ENCODE assay signal across 10 cellular contexts in the genomic region with DNA sequence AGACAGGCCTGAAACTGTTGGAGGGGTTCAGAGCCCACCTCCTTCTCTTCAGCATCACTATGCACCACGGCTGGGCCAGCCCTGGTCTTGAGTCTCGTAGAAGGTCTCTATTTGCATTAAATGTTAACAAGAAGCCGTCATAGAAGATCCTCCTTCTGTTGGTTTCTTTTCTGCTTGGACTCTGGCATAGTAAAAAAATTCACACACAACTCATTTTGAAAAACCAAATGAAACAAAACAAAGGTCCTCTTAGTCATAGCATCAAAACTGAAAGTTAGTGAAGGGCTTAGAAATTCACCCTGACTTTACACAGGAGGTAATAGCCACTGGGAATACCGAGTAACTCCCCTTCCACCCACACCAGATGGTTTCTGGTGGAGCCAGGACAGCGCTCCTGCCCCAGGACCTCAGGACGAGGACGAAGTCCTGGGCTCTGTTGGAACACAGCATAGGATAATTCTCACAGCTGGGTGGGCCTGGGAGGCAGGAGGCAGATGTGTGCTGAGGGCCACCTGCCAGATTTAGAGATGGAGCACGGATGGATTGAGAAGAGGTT.
DNase-seq lines count a peak whose midpoint lies in the region; ATAC-seq, FAIRE-seq and TF ChIP-seq lines count a peak whose summit lies in the region.
"Had no signal": no experiment of that assay in that cellular context is flagged by ENCODE, and none has a peak within 500 bp of the region (broad histone marks: within the 10 kb centered on the region; RNA-seq: fewer than 3 reads in every experiment).

No MANE protein-coding gene starts in this region.

- no peaks in the 10 kb centered on the region for H3K27me3 Mint-ChIP-seq in CD8-positive, alpha-beta T cell (ENCODE audit: low read depth)
- H3K27me3 Mint-ChIP-seq in activated CD8-positive, alpha-beta T cell treated with anti-CD3 and anti-CD28 coated beads, Interleukin-2, amount 10 ng/mL, durations not matched to agents 7 days and 5 days (ENCODE audit: low read depth) = no peaks in the 10 kb centered on the region

- no peak for TF ChIP-seq CTCF in CD8-positive, alpha-beta T cell (IDR thresholded peaks at IDR 0.05)

- H3K4me3 Mint-ChIP-seq in CD8-positive, alpha-beta T cell = no peak overlapping the region
- peak overlapping the region; percentile 0 for H3K4me3 Mint-ChIP-seq in activated CD8-positive, alpha-beta T cell treated with anti-CD3 and anti-CD28 coated beads, Interleukin-2, amount 10 ng/mL, durations not matched to agents 7 days and 5 days

- peak overlapping the region; percentile 35 for H3K27ac Mint-ChIP-seq in CD8-positive, alpha-beta T cell
- peak overlapping the region; percentile 92 for H3K27ac Mint-ChIP-seq in activated CD8-positive, alpha-beta T cell treated with anti-CD3 and anti-CD28 coated beads, Interleukin-2, amount 10 ng/mL, durations not matched to agents 7 days and 5 days

- no peak overlapping the region for H3K27ac ChIP-seq in CD8-positive, alpha-beta T cell (ENCODE audit: low read depth, low read length)
- H3K27ac ChIP-seq: parathyroid adenoma had no signal

- intact Hi-C loops in CD8-positive, alpha-beta T cell (cut with DNase I, micrococcal nuclease) = no loop called here

- CTCF ChIA-PET in CD8-positive, alpha-beta T cell (lab: Charles Lee) = no interaction called here
- CTCF ChIA-PET in activated CD8-positive, alpha-beta T cell treated with anti-CD3 and anti-CD28 coated beads, Interleukin-2, amount 10 ng/mL, durations not matched to agents 7 days and 5 days (lab: Charles Lee) = no interaction called here

- H3K4me1 Mint-ChIP-seq in CD8-positive, alpha-beta T cell (ENCODE audit: low read depth) = peaks cover 19% of the 10 kb centered on the region
- peaks cover 43% of the 10 kb centered on the region for H3K4me1 Mint-ChIP-seq in activated CD8-positive, alpha-beta T cell treated with anti-CD3 and anti-CD28 coated beads, Interleukin-2, amount 10 ng/mL, durations not matched to agents 7 days and 5 days (ENCODE audit: low read depth)

- no peaks in the 10 kb centered on the region for H3K9me3 Mint-ChIP-seq in CD8-positive, alpha-beta T cell
- no peaks in the 10 kb centered on the region for H3K9me3 Mint-ChIP-seq in activated CD8-positive, alpha-beta T cell treated with anti-CD3 and anti-CD28 coated beads, Interleukin-2, amount 10 ng/mL, durations not matched to agents 7 days and 5 days (ENCODE audit: insufficient read depth)

- no peak for DNase-seq in CD8-positive, alpha-beta T cell
- DNase-seq in GM19239 (ENCODE audit: insufficient read length, low spot score) = peak; percentile 52
- DNase-seq in activated CD8-positive, alpha-beta T cell treated with anti-CD3 and anti-CD28 coated beads, Interleukin-2, amount 10 ng/mL, durations not matched to agents 7 days and 5 days = no peak
- no peak for DNase-seq in 8988T
- DNase-seq in SIG-M5 treated with dmso at 0.1 percent for 504 hours (lab: John Stamatoyannopoulos, UW; ENCODE audit: unreplicated experiment) = no peak
- DNase-seq in SHP77 (lab: John Stamatoyannopoulos, UW) = no peak
- DNase-seq in T-helper 9 cell = no peak
- DNase-seq: glutamatergic neuron had no signal

- FAIRE-seq in GM19239 (lab: Jason Lieb, UNC) = peak; percentile 95

- H3K36me3 ChIP-seq in CD8-positive, alpha-beta T cell (ENCODE audit: insufficient read depth, low read length) = no peaks in the 10 kb centered on the region

- no peaks in the 10 kb centered on the region for H3K9me3 ChIP-seq in CD8-positive, alpha-beta T cell (ENCODE audit: low read length)

- no peaks in the 10 kb centered on the region for H3K36me3 Mint-ChIP-seq in CD8-positive, alpha-beta T cell
- peaks cover 3% of the 10 kb centered on the region for H3K36me3 Mint-ChIP-seq in activated CD8-positive, alpha-beta T cell treated with anti-CD3 and anti-CD28 coated beads, Interleukin-2, amount 10 ng/mL, durations not matched to agents 7 days and 5 days (ENCODE audit: low read depth)

- H3K4me3 ChIP-seq in CD8-positive, alpha-beta T cell (ENCODE audit: low read depth, low read length) = no peak overlapping the region

- POLR2A ChIA-PET in CD8-positive, alpha-beta T cell (lab: Charles Lee) = no interaction called here
- POLR2A ChIA-PET in activated CD8-positive, alpha-beta T cell treated with anti-CD3 and anti-CD28 coated beads, Interleukin-2, amount 10 ng/mL, durations not matched to agents 7 days and 5 days (lab: Charles Lee) = no interaction called here

- no peaks in the 10 kb centered on the region for H3K27me3 ChIP-seq in CD8-positive, alpha-beta T cell (ENCODE audit: insufficient read depth, low read length)

- ATAC-seq in CD8-positive, alpha-beta T cell = no peak
- peak; percentile 87 for ATAC-seq in HG02973 (IDR thresholded peaks at IDR 0.05; ENCODE audit: unreplicated experiment)
- peak; percentile 45 for ATAC-seq in activated CD8-positive, alpha-beta T cell treated with anti-CD3 and anti-CD28 coated beads, Interleukin-2, amount 10 ng/mL, durations not matched to agents 7 days and 5 days

- H3K4me1 ChIP-seq in CD8-positive, alpha-beta T cell (ENCODE audit: insufficient read depth, low read length) = peaks cover 14% of the 10 kb centered on the region
- H3K4me1 ChIP-seq: parathyroid adenoma had no signal
